16 cellular contexts compared by ENCODE assay signal in the genomic region with DNA sequence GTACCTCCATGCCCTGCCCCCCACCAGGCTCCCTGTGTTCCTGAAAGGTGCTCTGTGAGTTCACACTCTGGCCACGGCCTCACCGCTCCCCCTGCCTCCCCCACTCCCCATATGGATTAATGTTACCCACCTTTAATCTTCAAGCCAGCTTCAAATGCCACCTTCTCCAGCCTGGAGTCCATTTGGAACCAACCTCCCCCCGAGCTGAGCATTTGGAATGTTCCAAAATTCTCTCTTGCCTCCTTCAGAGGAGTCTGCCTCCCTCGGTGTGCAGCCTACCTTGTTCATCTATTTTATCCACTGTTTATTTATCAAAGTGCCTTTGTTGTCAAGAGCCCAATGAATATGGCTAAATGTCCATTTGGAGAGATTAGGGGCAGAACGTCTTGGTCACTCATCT.
"Had no signal": no experiment of that assay in that cellular context is flagged by ENCODE, and none has a peak within 500 bp of the region (broad histone marks: within the 10 kb centered on the region; RNA-seq: fewer than 3 reads in every experiment).

No MANE protein-coding gene starts in this region.

- H3K9me3 ChIP-seq: esophagus muscularis mucosa, lower lobe of right lung, transverse colon had no signal

- ATAC-seq: activated CD4-positive, CD25-positive, alpha-beta regulatory T cell treated with anti-CD3 and anti-CD28 coated beads, Interleukin-2, amount 50 U/mL, for 24 hours; activated T-cell treated with anti-CD3 and anti-CD28 coated beads, Interleukin-2, amount 50 U/mL, for 72 hours; lower lobe of right lung; right cardiac atrium had no signal

- H3K4me3 Mint-ChIP-seq: activated T-cell treated with anti-CD3 and anti-CD28 coated beads, Interleukin-2, amount 50 U/mL, for 72 hours; stimulated activated naive CD8-positive, alpha-beta T cell treated with anti-CD3 and anti-CD28 coated beads, Interleukin-15, Interleukin-2, amounts not matched to agents 100 ng/mL and 50 ng/mL, for 24 hours; T-helper 1 cell treated with Interleukin-12 subunit alpha and Interleukin-12 subunit beta and Interleukin-4 antibody, amounts not matched to agents 30 μg/mL and 1 μg/mL, for 36 hours had no signal

- H3K27ac Mint-ChIP-seq: activated T-cell treated with anti-CD3 and anti-CD28 coated beads, Interleukin-2, amount 50 U/mL, for 72 hours; nephron; stimulated activated naive CD8-positive, alpha-beta T cell treated with anti-CD3 and anti-CD28 coated beads, Interleukin-15, Interleukin-2, amounts not matched to agents 100 ng/mL and 50 ng/mL, for 24 hours; T-helper 1 cell treated with Interleukin-12 subunit alpha and Interleukin-12 subunit beta and Interleukin-4 antibody, amounts not matched to agents 30 μg/mL and 1 μg/mL, for 36 hours had no signal

- DNase-seq: activated CD4-positive, alpha-beta T cell treated with anti-CD3 and anti-CD28 coated beads, Interleukin-2, amount 50 U/mL, for 4 hours; activated effector memory CD4-positive, alpha-beta T cell treated with anti-CD3 and anti-CD28 coated beads, Interleukin-2, amount 50 U/mL, for 16 hours; activated naive CD4-positive, alpha-beta T cell treated with anti-CD3 and anti-CD28 coated beads, Interleukin-2, amount 50 U/mL, for 16 hours; activated T-cell treated with anti-CD3 and anti-CD28 coated beads, Interleukin-2, amount 50 U/mL, for 72 hours; aorta; cortex of kidney; lower lobe of right lung; midbrain; nucleus accumbens; right cardiac atrium; transverse colon had no signal

- H3K27ac ChIP-seq: esophagus muscularis mucosa, lower lobe of right lung, transverse colon had no signal

- H3K4me3 ChIP-seq: esophagus muscularis mucosa, lower lobe of right lung, transverse colon had no signal

- H3K27me3 ChIP-seq: esophagus muscularis mucosa, transverse colon had no signal

- H3K9me3 Mint-ChIP-seq: activated T-cell treated with anti-CD3 and anti-CD28 coated beads, Interleukin-2, amount 50 U/mL, for 72 hours; nephron; stimulated activated naive CD8-positive, alpha-beta T cell treated with anti-CD3 and anti-CD28 coated beads, Interleukin-15, Interleukin-2, amounts not matched to agents 100 ng/mL and 50 ng/mL, for 24 hours; T-helper 1 cell treated with Interleukin-12 subunit alpha and Interleukin-12 subunit beta and Interleukin-4 antibody, amounts not matched to agents 30 μg/mL and 1 μg/mL, for 36 hours had no signal

- H3K27me3 Mint-ChIP-seq: stimulated activated naive CD8-positive, alpha-beta T cell treated with anti-CD3 and anti-CD28 coated beads, Interleukin-15, Interleukin-2, amounts not matched to agents 100 ng/mL and 50 ng/mL, for 24 hours had no signal
